Comparison of ENCODE assay signal across 12 cellular contexts in genomic region chr6:22102671-22103070, GRCh38.
DNase-seq lines count a peak whose midpoint lies in the region; ATAC-seq and TF ChIP-seq lines count a peak whose summit lies in the region.
"Had no signal": no experiment of that assay in that cellular context is flagged by ENCODE, and none has a peak within 500 bp of the region (broad histone marks: within the 10 kb centered on the region; RNA-seq: fewer than 3 reads in every experiment).

No MANE protein-coding gene starts in this region.

- no peaks in the 10 kb centered on the region for H3K27me3 ChIP-seq in right atrium auricular region
- H3K27me3 ChIP-seq: upper lobe of left lung had no signal

- DNase-seq in activated CD4-positive, alpha-beta T cell treated with anti-CD3 and anti-CD28 coated beads for 48 hours, result peak; percentile 16
- DNase-seq in activated CD4-positive, alpha-beta T cell treated with anti-CD3 and anti-CD28 coated beads, Interleukin-2, amount 50 U/mL, for 1 hour, result no peak
- DNase-seq in renal cortical epithelial cell (ENCODE audit: low read depth) (peak; percentile 82), NCI-H2227 treated with DMSO at 0.1 percent for 48 hours (lab: John Stamatoyannopoulos, UW) (no peak), right atrium auricular region (ENCODE audit: low spot score) (no peak)
- DNase-seq in activated CD4-positive, alpha-beta T cell treated with anti-CD3 and anti-CD28 coated beads for 1 hour, result no peak
- DNase-seq: GF-D8; naive thymus-derived CD8-positive, alpha-beta T cell; stimulated activated CD4-positive, alpha-beta T cell treated with anti-CD3 and anti-CD28 coated beads, Interleukin-4, amount 100 ng/mL, for 24 hours; upper lobe of left lung had no signal

- peak; percentile 86 for ATAC-seq in GM21723 (IDR thresholded peaks at IDR 0.05; ENCODE audit: unreplicated experiment)
- ATAC-seq in HG03354 (IDR thresholded peaks at IDR 0.05; ENCODE audit: poor library complexity, severe bottlenecking, unreplicated experiment), result peak; percentile 96
- ATAC-seq: naive thymus-derived CD8-positive, alpha-beta T cell had no signal

- no peaks in the 10 kb centered on the region for H3K4me1 ChIP-seq in right atrium auricular region
- H3K4me1 ChIP-seq: upper lobe of left lung had no signal

- no peak overlapping the region for H3K4me3 ChIP-seq in right atrium auricular region
- H3K4me3 ChIP-seq: upper lobe of left lung had no signal

- no peak overlapping the region for H3K27ac ChIP-seq in right atrium auricular region
- H3K27ac ChIP-seq: upper lobe of left lung had no signal

- H3K36me3 ChIP-seq in right atrium auricular region, result no peaks in the 10 kb centered on the region
- H3K36me3 ChIP-seq: upper lobe of left lung had no signal

- no peaks in the 10 kb centered on the region for H3K9me3 ChIP-seq in right atrium auricular region
- H3K9me3 ChIP-seq: upper lobe of left lung had no signal

- TF ChIP-seq CTCF in right atrium auricular region (IDR thresholded peaks at IDR 0.05), result no peak

Comparison
In these comparisons a context has a peak if more than half of its experiments do, and no peak if none do; other contexts are left out.
1. DNase-seq: peak in activated CD4-positive, alpha-beta T cell treated with anti-CD3 and anti-CD28 coated beads for 48 hours (single experiment) and renal cortical epithelial cell (single experiment); none in activated CD4-positive, alpha-beta T cell treated with anti-CD3 and anti-CD28 coated beads, Interleukin-2, amount 50 U/mL, for 1 hour (single experiment), activated CD4-positive, alpha-beta T cell treated with anti-CD3 and anti-CD28 coated beads for 1 hour (single experiment), NCI-H2227 treated with DMSO at 0.1 percent for 48 hours (single experiment) and right atrium auricular region (single experiment).